28 cellular contexts compared by ENCODE assay signal in genomic region chr13:25088562-25089221, GRCh38. TPM values are rescaled to one million over a fixed set of nuclear protein-coding genes. Genes with fewer than 3 reads are reported as not detected.
"Had no signal": no experiment of that assay in that cellular context is flagged by ENCODE, and none has a peak within 500 bp of the region (broad histone marks: within the 10 kb centered on the region; RNA-seq: fewer than 3 reads in every experiment).

No MANE protein-coding gene starts in this region.

- H3K27ac ChIP-seq: lower lobe of right lung, prostate gland, right atrium auricular region, thoracic aorta, tibial nerve, upper lobe of left lung had no signal

- H3K36me3 Mint-ChIP-seq: immature natural killer cell; naive thymus-derived CD8-positive, alpha-beta T cell; stimulated activated effector memory CD8-positive, alpha-beta T cell treated with anti-CD3 and anti-CD28 coated beads, Interleukin-12 subunit alpha, Interleukin-12 subunit beta, amount 100 ng/mL, for 72 hours had no signal

- H3K9me3 Mint-ChIP-seq: effector memory CD8-positive, alpha-beta T cell; immature natural killer cell; nephron progenitor cell; stimulated activated effector memory CD8-positive, alpha-beta T cell treated with anti-CD3 and anti-CD28 coated beads, Interleukin-12 subunit alpha, Interleukin-12 subunit beta, amount 100 ng/mL, for 72 hours; stimulated activated naive CD8-positive, alpha-beta T cell treated with anti-CD3 and anti-CD28 coated beads, Interleukin-15, Interleukin-2, amounts not matched to agents 100 ng/mL and 50 ng/mL, for 24 hours had no signal

- H3K4me3 Mint-ChIP-seq: effector memory CD8-positive, alpha-beta T cell; immature natural killer cell; naive thymus-derived CD8-positive, alpha-beta T cell; nephron progenitor cell; stimulated activated effector memory CD8-positive, alpha-beta T cell treated with anti-CD3 and anti-CD28 coated beads, Interleukin-12 subunit alpha, Interleukin-12 subunit beta, amount 100 ng/mL, for 72 hours; stimulated activated naive CD8-positive, alpha-beta T cell treated with anti-CD3 and anti-CD28 coated beads, Interleukin-15, Interleukin-2, amounts not matched to agents 100 ng/mL and 50 ng/mL, for 24 hours had no signal

- H3K4me3 ChIP-seq: lower lobe of right lung, prostate gland, right atrium auricular region, smooth muscle cell, thoracic aorta, tibial nerve, upper lobe of left lung had no signal

- H3K36me3 ChIP-seq: lower lobe of right lung, prostate gland, right atrium auricular region, thoracic aorta, tibial nerve, upper lobe of left lung had no signal

- ATAC-seq: effector memory CD8-positive, alpha-beta T cell; left colon; left ventricle myocardium superior; lower lobe of right lung; naive thymus-derived CD8-positive, alpha-beta T cell; sciatic nerve; stimulated activated effector memory CD8-positive, alpha-beta T cell treated with anti-CD3 and anti-CD28 coated beads, Interleukin-12 subunit alpha, Interleukin-12 subunit beta, amount 100 ng/mL, for 72 hours had no signal

- H3K4me1 ChIP-seq: lower lobe of right lung, prostate gland, right atrium auricular region, tibial nerve, upper lobe of left lung had no signal

- H3K27me3 ChIP-seq: right atrium auricular region, tibial nerve, upper lobe of left lung had no signal

- H3K4me1 Mint-ChIP-seq: immature natural killer cell; naive thymus-derived CD8-positive, alpha-beta T cell; nephron progenitor cell; stimulated activated effector memory CD8-positive, alpha-beta T cell treated with anti-CD3 and anti-CD28 coated beads, Interleukin-12 subunit alpha, Interleukin-12 subunit beta, amount 100 ng/mL, for 72 hours had no signal

- H3K4me2 ChIP-seq: smooth muscle cell had no signal

- FAIRE-seq: endometrium, frontal cortex, urothelium cell line had no signal

- DNase-seq: cortex of kidney; effector memory CD8-positive, alpha-beta T cell; erythroblast; hypothalamus; immature natural killer cell; islet precursor cell; kidney glomerular epithelial cell; left colon; left ventricle myocardium superior; lower lobe of right lung; naive thymus-derived CD8-positive, alpha-beta T cell; nephron progenitor cell; nucleus accumbens; stimulated activated CD4-positive, alpha-beta T cell treated with anti-CD3 and anti-CD28 coated beads, Interleukin-2, amount 100 ng/mL, for 24 hours; stimulated activated CD4-positive, alpha-beta T cell treated with anti-CD3 and anti-CD28 coated beads, Interleukin-4, amount 100 ng/mL, for 24 hours; upper lobe of left lung had no signal

- H3K9me3 ChIP-seq: lower lobe of right lung, prostate gland, right atrium auricular region, thoracic aorta, tibial nerve, upper lobe of left lung had no signal

- H3K27ac Mint-ChIP-seq: effector memory CD8-positive, alpha-beta T cell; immature natural killer cell; naive thymus-derived CD8-positive, alpha-beta T cell; nephron progenitor cell; stimulated activated effector memory CD8-positive, alpha-beta T cell treated with anti-CD3 and anti-CD28 coated beads, Interleukin-12 subunit alpha, Interleukin-12 subunit beta, amount 100 ng/mL, for 72 hours; stimulated activated naive CD8-positive, alpha-beta T cell treated with anti-CD3 and anti-CD28 coated beads, Interleukin-15, Interleukin-2, amounts not matched to agents 100 ng/mL and 50 ng/mL, for 24 hours had no signal

RNA-seq across cellular contexts. Expression of gene PABPC3, which starts 7.2 kb away (rescaled TPM):
- total RNA-seq: myocyte, right atrium auricular region, thoracic aorta had no signal
